ENCODE assay signal across 9 cellular contexts in the genomic region with DNA sequence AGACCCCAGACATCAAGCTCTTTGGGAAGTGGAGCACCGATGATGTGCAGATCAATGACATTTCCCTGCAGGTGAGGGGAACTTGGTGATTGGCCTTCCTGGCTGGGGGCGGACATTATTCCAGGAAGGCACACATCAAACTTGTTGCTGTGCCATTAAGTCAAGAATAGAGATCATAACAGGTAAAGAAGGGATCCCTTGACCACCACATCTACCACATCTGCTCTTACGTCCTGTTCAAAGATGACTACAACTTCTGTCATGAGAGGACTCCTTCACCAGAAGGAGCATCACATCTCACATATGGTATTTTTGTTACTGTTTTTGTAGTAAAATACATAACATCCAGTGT. TPM values are rescaled to one million over a fixed set of nuclear protein-coding genes. Genes with fewer than 3 reads are reported as not detected.
DNase-seq lines count a peak whose midpoint lies in the region; ATAC-seq, FAIRE-seq and TF ChIP-seq lines count a peak whose summit lies in the region.
"Had no signal": no experiment of that assay in that cellular context is flagged by ENCODE, and none has a peak within 500 bp of the region (broad histone marks: within the 10 kb centered on the region; RNA-seq: fewer than 3 reads in every experiment).

No MANE protein-coding gene starts in this region.

- TF ChIP-seq POLR2A in H54 (IDR thresholded peaks at IDR 0.05; ENCODE audit: low read depth, low read length): no peak

- H3K27ac ChIP-seq in RWPE2 (ENCODE audit: poor library complexity, severe bottlenecking): peak overlapping the region; percentile 88

- H3K4me3 ChIP-seq in RWPE2 (ENCODE audit: severe bottlenecking) (peak overlapping the region; percentile 62), epithelial cell of proximal tubule (ENCODE audit: low read depth, low read length) (peak overlapping the region; percentile 71)

- no peaks in the 10 kb centered on the region for H3K9me3 Mint-ChIP-seq in progenitor cell of endocrine pancreas (ENCODE audit: low read depth)

- DNase-seq in RWPE2 (ENCODE audit: low spot score) (no peak), epithelial cell of proximal tubule (ENCODE audit: low read depth) (no peak), progenitor cell of endocrine pancreas (ENCODE audit: low spot score, unreplicated experiment) (no peak), DMS 273 (lab: John Stamatoyannopoulos, UW; ENCODE audit: unreplicated experiment) (no peak), H54 (ENCODE audit: insufficient read length, low spot score) (no peak), GOT3 (lab: John Stamatoyannopoulos, UW) (no peak), nucleus accumbens (lab: John Stamatoyannopoulos, UW) (no peak)
- DNase-seq: NCI-H1105 treated with DMSO at 0.1 percent for 48 hours had no signal

- peak overlapping the region; percentile 86 for H3K27ac Mint-ChIP-seq in progenitor cell of endocrine pancreas

- peak overlapping the region; percentile 90; the same call in 1 of the 2 replicates for H3K9ac ChIP-seq in ES-I3 (ENCODE audit: low read depth, low read length)

- H3K27me3 ChIP-seq in RWPE2 (ENCODE audit: insufficient read depth, poor library complexity, severe bottlenecking): no peaks in the 10 kb centered on the region

- FAIRE-seq in H54 (lab: Jason Lieb, UNC): no peak

- H3K27me3 Mint-ChIP-seq in progenitor cell of endocrine pancreas: no peaks in the 10 kb centered on the region

- TF ChIP-seq CTCF in RWPE2 (IDR thresholded peaks at IDR 0.05; ENCODE audit: poor library complexity, severe bottlenecking): no peak
- no peak for TF ChIP-seq CTCF in epithelial cell of proximal tubule (conservative IDR thresholded peaks at IDR 0.05; ENCODE audit: low read depth, low read length)
- TF ChIP-seq CTCF in progenitor cell of endocrine pancreas (IDR thresholded peaks at IDR 0.05; ENCODE audit: unreplicated experiment): no peak

- peaks cover 14% of the 10 kb centered on the region for H3K4me1 Mint-ChIP-seq in progenitor cell of endocrine pancreas (ENCODE audit: low read depth)

- H3K36me3 Mint-ChIP-seq in progenitor cell of endocrine pancreas (ENCODE audit: insufficient read depth): peaks cover 16% of the 10 kb centered on the region

- H3K4me1 ChIP-seq in ES-I3 (ENCODE audit: insufficient read depth, low read length): peaks cover 7% of the 10 kb centered on the region; the same call in 1 of the 2 replicates
- H3K4me1 ChIP-seq in RWPE2 (ENCODE audit: insufficient read depth, poor library complexity, severe bottlenecking): peaks cover 9% of the 10 kb centered on the region

- H3K9me3 ChIP-seq in ES-I3 (ENCODE audit: control insufficient read depth, insufficient read depth, low read length): no peaks in the 10 kb centered on the region
- H3K9me3 ChIP-seq in RWPE2 (ENCODE audit: severe bottlenecking): no peaks in the 10 kb centered on the region

- no peak for ATAC-seq in RWPE2 (ENCODE audit: low read depth)

- peaks cover 23% of the 10 kb centered on the region for H3K36me3 ChIP-seq in ES-I3 (ENCODE audit: insufficient read depth, low read length)
- H3K36me3 ChIP-seq in RWPE2 (ENCODE audit: low read depth): peaks cover 58% of the 10 kb centered on the region

- peak overlapping the region; percentile 95 for H3K4me3 Mint-ChIP-seq in progenitor cell of endocrine pancreas (ENCODE audit: low read depth)

RNA-seq across cellular contexts. Expression of a gene that starts 1.1 kb away (rescaled TPM):
- 1,628 and 2,421 TPM in 2 replicates for total RNA-seq in epithelial cell of proximal tubule
- 1,006 and 1,040 TPM in 2 replicates for total RNA-seq in progenitor cell of endocrine pancreas

RNA-seq across cellular contexts. Expression of a gene that starts 7.3 kb away (rescaled TPM):
- total RNA-seq in epithelial cell of proximal tubule (not detected in 2 replicates), progenitor cell of endocrine pancreas (0.42 TPM in 1 of 2 replicates, not detected in the other)

RNA-seq across cellular contexts. Expression of a gene that starts 7.3 kb away (rescaled TPM):
- total RNA-seq in epithelial cell of proximal tubule (2.4 and 11.5 TPM in 2 replicates), progenitor cell of endocrine pancreas (5.4 and 6.1 TPM in 2 replicates)

RNA-seq across cellular contexts. Expression of a gene that starts 20.3 kb away (rescaled TPM):
- total RNA-seq in epithelial cell of proximal tubule: 5.3 and 10.5 TPM in 2 replicates
- 16.7 and 18.2 TPM in 2 replicates for total RNA-seq in progenitor cell of endocrine pancreas

RNA-seq across cellular contexts. Expression of a gene that starts 25.6 kb away (rescaled TPM):
- total RNA-seq in epithelial cell of proximal tubule (0.06 and 0.14 TPM in 2 replicates), progenitor cell of endocrine pancreas (11.7 and 13.4 TPM in 2 replicates)
